Comparison of ENCODE assay signal across 22 cellular contexts in the genomic region with DNA sequence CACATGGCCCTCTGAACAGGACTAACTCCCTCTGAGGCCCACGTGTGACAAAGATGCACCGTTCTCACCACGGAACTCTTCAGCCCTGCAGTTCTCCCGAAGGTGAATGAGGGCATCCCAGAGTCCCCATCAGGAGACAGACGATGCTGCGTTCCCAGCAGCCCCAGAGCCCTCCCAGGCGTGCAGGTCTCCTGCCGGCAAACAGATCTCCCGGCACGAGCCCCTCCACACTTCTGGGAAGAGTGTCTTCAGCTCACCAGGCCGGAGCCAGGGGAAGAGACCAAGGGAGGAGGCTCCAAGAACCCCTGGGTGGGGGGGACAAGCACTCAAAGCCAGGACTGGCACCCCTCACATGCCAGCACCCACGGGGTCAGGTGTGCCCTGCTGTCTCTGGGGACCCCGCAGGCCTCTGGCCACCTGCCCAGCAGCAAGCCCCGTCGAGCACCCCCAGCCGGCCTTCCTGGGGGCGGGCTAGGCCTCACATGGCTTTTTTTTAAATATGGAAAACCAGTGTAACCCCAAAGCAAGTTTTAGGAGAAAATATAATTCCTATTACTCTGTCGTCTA.
"Had no signal": no experiment of that assay in that cellular context is flagged by ENCODE, and none has a peak within 500 bp of the region (broad histone marks: within the 10 kb centered on the region; RNA-seq: fewer than 3 reads in every experiment).

No MANE protein-coding gene starts in this region.

- H3K4me3 Mint-ChIP-seq: activated CD4-positive, alpha-beta memory T cell treated with anti-CD3 and anti-CD28 coated beads for 36 hours; activated CD4-positive, alpha-beta T cell treated with anti-CD3 and anti-CD28 coated beads, Interleukin-2, amount 10 ng/mL, durations not matched to agents 7 days and 5 days; activated naive CD4-positive, alpha-beta T cell treated with anti-CD3 and anti-CD28 coated beads, Interleukin-2, amount 50 U/mL, for 24 hours; activated T-cell treated with anti-CD3 and anti-CD28 coated beads, Interleukin-2, amount 50 U/mL, for 72 hours; T-cell had no signal

- H3K9me3 Mint-ChIP-seq: activated CD4-positive, alpha-beta memory T cell treated with anti-CD3 and anti-CD28 coated beads for 36 hours; activated CD4-positive, alpha-beta T cell treated with anti-CD3 and anti-CD28 coated beads, Interleukin-2, amount 10 ng/mL, durations not matched to agents 7 days and 5 days; activated naive CD4-positive, alpha-beta T cell treated with anti-CD3 and anti-CD28 coated beads, Interleukin-2, amount 50 U/mL, for 24 hours; activated T-cell treated with anti-CD3 and anti-CD28 coated beads, Interleukin-2, amount 50 U/mL, for 72 hours; T-cell had no signal

- H3K27me3 Mint-ChIP-seq: activated CD4-positive, alpha-beta memory T cell treated with anti-CD3 and anti-CD28 coated beads for 36 hours; activated CD4-positive, alpha-beta T cell treated with anti-CD3 and anti-CD28 coated beads, Interleukin-2, amount 10 ng/mL, durations not matched to agents 7 days and 5 days; activated naive CD4-positive, alpha-beta T cell treated with anti-CD3 and anti-CD28 coated beads, Interleukin-2, amount 50 U/mL, for 24 hours; T-cell had no signal

- H3K4me1 Mint-ChIP-seq: activated CD4-positive, alpha-beta T cell treated with anti-CD3 and anti-CD28 coated beads, Interleukin-2, amount 10 ng/mL, durations not matched to agents 7 days and 5 days; T-cell had no signal

- H3K4me3 ChIP-seq: cardiac muscle cell, K562 had no signal

- H3K27ac ChIP-seq: brain microvascular endothelial cell, cardiac muscle cell had no signal

- ATAC-seq: activated T-cell treated with anti-CD3 and anti-CD28 coated beads, Interleukin-2, amount 50 U/mL, for 72 hours; K562; T-cell had no signal

- H3K27ac Mint-ChIP-seq: activated CD4-positive, alpha-beta T cell treated with anti-CD3 and anti-CD28 coated beads, Interleukin-2, amount 10 ng/mL, durations not matched to agents 7 days and 5 days; T-cell had no signal

- DNase-seq: activated CD4-positive, alpha-beta memory T cell treated with anti-CD3 and anti-CD28 coated beads for 36 hours; activated CD4-positive, alpha-beta T cell treated with anti-CD3 and anti-CD28 coated beads, Interleukin-2, amount 10 ng/mL, durations not matched to agents 7 days and 5 days; activated CD4-positive, CD25-positive, alpha-beta regulatory T cell; activated CD8-positive, alpha-beta memory T cell treated with anti-CD3 and anti-CD28 coated beads for 24 hours; activated T-cell treated with anti-CD3 and anti-CD28 coated beads, Interleukin-2, amount 50 U/mL, for 72 hours; brain microvascular endothelial cell; cerebellar nuclear complex; Karpas-422; MM.1S; NCI-H1105; NCI-H1436 treated with DMSO at 0.1 percent for 48 hours; NCI-H187; NCI-H2081; NCI-H446; NCI-H524; SIG-M5; T-cell; T-helper 2 cell; T1000 had no signal

- H3K27me3 ChIP-seq: brain microvascular endothelial cell, cardiac muscle cell had no signal
